Comparison of ENCODE assay signal across 11 cellular contexts in genomic region chr10:64648915-64649314, GRCh38.
DNase-seq lines count a peak whose midpoint lies in the region; ATAC-seq and TF ChIP-seq lines count a peak whose summit lies in the region.
"Had no signal": no experiment of that assay in that cellular context is flagged by ENCODE, and none has a peak within 500 bp of the region (broad histone marks: within the 10 kb centered on the region; RNA-seq: fewer than 3 reads in every experiment).

No MANE protein-coding gene starts in this region.

- H3K4me1 ChIP-seq in foreskin keratinocyte, result no peaks in the 10 kb centered on the region
- H3K4me1 ChIP-seq: sigmoid colon had no signal

- no peaks in the 10 kb centered on the region for H3K36me3 Mint-ChIP-seq in activated CD4-positive, alpha-beta memory T cell treated with anti-CD3 and anti-CD28 coated beads for 36 hours

- no peak overlapping the region for H3K4me3 ChIP-seq in NB4 (ENCODE audit: low read depth, low read length)
- H3K4me3 ChIP-seq in WERI-Rb-1 (ENCODE audit: low read depth, low read length), result no peak overlapping the region
- no peak overlapping the region for H3K4me3 ChIP-seq in retinal pigment epithelial cell (ENCODE audit: low read length)
- H3K4me3 ChIP-seq: sigmoid colon had no signal

- DNase-seq in GM20000 (ENCODE audit: low spot score) (peak; percentile 1), NB4 (ENCODE audit: low read depth) (peak; percentile 73), WERI-Rb-1 (peak; percentile 12), retinal pigment epithelial cell (ENCODE audit: low read depth) (no peak), foreskin keratinocyte (no peak)
- DNase-seq in activated CD4-positive, alpha-beta memory T cell treated with anti-CD3 and anti-CD28 coated beads for 36 hours, result no peak
- DNase-seq: GF-D8, NCI-H1048, SHP77 treated with DMSO at 0.1 percent for 48 hours, sigmoid colon had no signal

- CTCF ChIA-PET in activated CD4-positive, alpha-beta memory T cell treated with anti-CD3 and anti-CD28 coated beads for 36 hours (lab: Charles Lee), result no interaction called here

- H3K27me3 ChIP-seq in WERI-Rb-1 (ENCODE audit: insufficient read depth, low read depth, severe bottlenecking), result no peaks in the 10 kb centered on the region
- H3K27me3 ChIP-seq in foreskin keratinocyte, result no peaks in the 10 kb centered on the region
- H3K27me3 ChIP-seq: sigmoid colon had no signal

- no peaks in the 10 kb centered on the region for H3K36me3 ChIP-seq in WERI-Rb-1
- H3K36me3 ChIP-seq: sigmoid colon had no signal

- no peaks in the 10 kb centered on the region for H3K27me3 Mint-ChIP-seq in activated CD4-positive, alpha-beta memory T cell treated with anti-CD3 and anti-CD28 coated beads for 36 hours

- intact Hi-C loops in activated CD4-positive, alpha-beta memory T cell treated with anti-CD3 and anti-CD28 coated beads for 36 hours (cut with micrococcal nuclease), result no loop called here

- ATAC-seq in foreskin keratinocyte (no peak), HG03469 (IDR thresholded peaks at IDR 0.05; ENCODE audit: unreplicated experiment) (no peak)

- H3K9me3 Mint-ChIP-seq in activated CD4-positive, alpha-beta memory T cell treated with anti-CD3 and anti-CD28 coated beads for 36 hours, result peaks cover 17% of the 10 kb centered on the region

- POLR2A ChIA-PET in activated CD4-positive, alpha-beta memory T cell treated with anti-CD3 and anti-CD28 coated beads for 36 hours (lab: Charles Lee), result no interaction called here

- no peak overlapping the region for H3K4me3 Mint-ChIP-seq in activated CD4-positive, alpha-beta memory T cell treated with anti-CD3 and anti-CD28 coated beads for 36 hours

- TF ChIP-seq CTCF in GM20000 (IDR thresholded peaks at IDR 0.05; ENCODE audit: extremely low read depth, missing control alignments), result no peak
- TF ChIP-seq CTCF in NB4 (IDR thresholded peaks at IDR 0.05; ENCODE audit: low read depth, low read length), result peak; percentile 38
- peak; percentile 31; the same call in 1 of the 2 replicates for TF ChIP-seq CTCF in WERI-Rb-1 (IDR thresholded peaks at IDR 0.05; ENCODE audit: low read depth, low read length)
- peak; percentile 9 for TF ChIP-seq CTCF in retinal pigment epithelial cell (conservative IDR thresholded peaks at IDR 0.05; ENCODE audit: low read depth, low read length)
- no peak for TF ChIP-seq CTCF in foreskin keratinocyte (conservative IDR thresholded peaks at IDR 0.05)

- H3K27ac Mint-ChIP-seq in activated CD4-positive, alpha-beta memory T cell treated with anti-CD3 and anti-CD28 coated beads for 36 hours, result no peak overlapping the region

- H3K4me1 Mint-ChIP-seq in activated CD4-positive, alpha-beta memory T cell treated with anti-CD3 and anti-CD28 coated beads for 36 hours (ENCODE audit: low read depth), result no peaks in the 10 kb centered on the region

- TF ChIP-seq POLR2A in NB4 (IDR thresholded peaks at IDR 0.05; ENCODE audit: extremely low read depth, insufficient read length), result no peak

- H3K27ac ChIP-seq in WERI-Rb-1, result no peak overlapping the region
- no peak overlapping the region for H3K27ac ChIP-seq in foreskin keratinocyte
- H3K27ac ChIP-seq: sigmoid colon had no signal

- H3K9me3 ChIP-seq in WERI-Rb-1 (ENCODE audit: severe bottlenecking), result no peaks in the 10 kb centered on the region
- H3K9me3 ChIP-seq: sigmoid colon had no signal

Comparison
In these comparisons a context has a peak if more than half of its experiments do, and no peak if none do; other contexts are left out.
1. DNase-seq: peak in GM20000 (single experiment), NB4 (single experiment) and WERI-Rb-1 (single experiment); none in retinal pigment epithelial cell (single experiment), foreskin keratinocyte (0 of 2) and activated CD4-positive, alpha-beta memory T cell treated with anti-CD3 and anti-CD28 coated beads for 36 hours (single experiment).
2. CTCF ChIP-seq: peak in NB4 (single experiment), WERI-Rb-1 (single experiment) and retinal pigment epithelial cell (single experiment); none in GM20000 (single experiment) and foreskin keratinocyte (single experiment).